In the genomic region with DNA sequence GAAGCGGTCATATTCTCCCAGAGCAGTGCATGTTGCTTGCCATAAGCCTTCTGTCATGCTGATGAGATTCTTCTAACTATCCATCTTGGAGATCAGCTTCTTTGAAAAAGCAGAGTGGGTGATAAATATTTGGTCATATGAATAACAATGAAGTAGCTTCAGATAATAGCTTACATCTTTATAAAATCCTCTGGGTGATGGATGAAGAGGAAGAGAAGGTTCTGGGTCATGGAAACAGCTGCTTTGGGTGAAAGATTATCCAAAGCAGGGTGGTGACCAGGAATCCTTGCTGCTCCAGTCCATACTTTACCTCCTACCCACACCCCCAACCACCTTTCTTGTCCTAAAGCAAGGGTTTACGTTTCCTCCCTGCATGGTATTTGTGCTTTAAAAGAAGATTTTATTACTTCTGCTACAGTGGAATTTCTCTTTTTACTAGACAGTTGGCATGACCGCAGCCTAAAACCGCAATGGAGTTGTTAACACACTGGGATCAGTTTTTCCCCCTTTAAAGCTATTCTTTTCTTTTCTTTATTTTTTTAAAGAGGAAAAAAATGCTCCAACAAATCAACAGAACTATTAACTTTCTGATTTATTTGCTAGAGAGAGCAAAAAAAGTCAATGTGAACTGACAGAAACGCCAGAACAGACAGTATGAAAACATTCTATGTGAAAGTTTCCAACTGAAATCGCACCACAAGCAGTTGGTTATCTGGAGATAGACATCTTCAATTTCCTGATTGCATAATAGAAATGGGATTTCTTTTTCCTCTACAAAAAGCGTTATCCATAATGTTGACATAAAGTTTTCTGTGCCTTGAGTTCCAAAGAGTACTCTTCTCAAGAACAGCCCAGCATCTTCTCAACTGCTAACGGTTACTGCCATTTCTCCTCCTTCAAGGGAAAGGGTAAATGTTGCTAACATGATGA, we compare ENCODE assay signal across 19 cellular contexts.
DNase-seq lines count a peak whose midpoint lies in the region; ATAC-seq and TF ChIP-seq lines count a peak whose summit lies in the region.
"Had no signal": no experiment of that assay in that cellular context is flagged by ENCODE, and none has a peak within 500 bp of the region (broad histone marks: within the 10 kb centered on the region; RNA-seq: fewer than 3 reads in every experiment).

No MANE protein-coding gene starts in this region.

- ATAC-seq in HG02571 (IDR thresholded peaks at IDR 0.05; ENCODE audit: unreplicated experiment) (no peak), HG02852 (IDR thresholded peaks at IDR 0.05; ENCODE audit: unreplicated experiment) (no peak), HG03378 (IDR thresholded peaks at IDR 0.05; ENCODE audit: unreplicated experiment) (no peak)
- ATAC-seq: esophagus mucosa had no signal

- H3K27ac ChIP-seq in HUES48 (ENCODE audit: low read depth, low read length) (peak overlapping the region; percentile 92), ectodermal cell (ENCODE audit: insufficient read depth, low read depth, low read length, poor library complexity, severe bottlenecking) (peak overlapping the region; percentile 79)
- H3K27ac ChIP-seq: colonic mucosa, neutrophil, skin epidermis had no signal

- peaks cover 59% of the 10 kb centered on the region for H3K4me1 ChIP-seq in HUES48 (ENCODE audit: control insufficient read depth, insufficient read depth, low read length)
- no peaks in the 10 kb centered on the region for H3K4me1 ChIP-seq in NT2/D1 (ENCODE audit: insufficient read depth, insufficient read length)
- peaks cover 37% of the 10 kb centered on the region for H3K4me1 ChIP-seq in ectodermal cell (ENCODE audit: control insufficient read depth, insufficient read depth, low read length)
- H3K4me1 ChIP-seq: colonic mucosa had no signal

- DNase-seq in NT2/D1 (ENCODE audit: low read depth, low spot score) = peak; percentile 46
- DNase-seq in osteocyte (ENCODE audit: extremely low spot score, unreplicated experiment) = no peak
- no peak for DNase-seq in progenitor cell of endocrine pancreas (ENCODE audit: low spot score, unreplicated experiment)
- DNase-seq: activated CD4-positive, alpha-beta T cell treated with anti-CD3 and anti-CD28 coated beads for 1 hour; activated T-cell treated with anti-CD3 and anti-CD28 coated beads, Interleukin-2, amount 50 U/mL, for 1 hour; amniotic stem cell; colonic mucosa; hypothalamus; MG63 had no signal

- H3K36me3 ChIP-seq in HUES48 (ENCODE audit: control insufficient read depth, insufficient read depth, low read length) (no peaks in the 10 kb centered on the region), NT2/D1 (ENCODE audit: insufficient read depth, insufficient read length, low read length) (no peaks in the 10 kb centered on the region), ectodermal cell (ENCODE audit: control insufficient read depth, insufficient read depth, low read length) (no peaks in the 10 kb centered on the region)
- H3K36me3 ChIP-seq: colonic mucosa, neutrophil had no signal

- H3K4me1 Mint-ChIP-seq in osteocyte (ENCODE audit: unreplicated experiment) (peaks cover 15% of the 10 kb centered on the region), progenitor cell of endocrine pancreas (ENCODE audit: low read depth) (peaks cover 1% of the 10 kb centered on the region)

- H3K27me3 ChIP-seq in HUES48 (ENCODE audit: control insufficient read depth, insufficient read depth, low read length) (peaks cover 5% of the 10 kb centered on the region), NT2/D1 (ENCODE audit: insufficient read depth, insufficient read length) (no peaks in the 10 kb centered on the region), ectodermal cell (ENCODE audit: control insufficient read depth, insufficient read depth, low read length, poor library complexity, severe bottlenecking) (peaks cover 3% of the 10 kb centered on the region)
- H3K27me3 ChIP-seq: colonic mucosa, MG63, neutrophil had no signal

- no peaks in the 10 kb centered on the region for H3K9me3 Mint-ChIP-seq in osteocyte (ENCODE audit: unreplicated experiment)
- no peaks in the 10 kb centered on the region for H3K9me3 Mint-ChIP-seq in progenitor cell of endocrine pancreas (ENCODE audit: low read depth)
- H3K9me3 Mint-ChIP-seq: stimulated activated naive CD8-positive, alpha-beta T cell treated with anti-CD3 and anti-CD28 coated beads, Interleukin-15, Interleukin-2, amounts not matched to agents 100 ng/mL and 50 ng/mL, for 24 hours had no signal

- H3K9me3 ChIP-seq in HUES48 (ENCODE audit: control insufficient read depth, insufficient read depth, low read length) (no peaks in the 10 kb centered on the region), NT2/D1 (ENCODE audit: insufficient read depth, low read length) (no peaks in the 10 kb centered on the region), ectodermal cell (ENCODE audit: control insufficient read depth, low read length) (no peaks in the 10 kb centered on the region)
- H3K9me3 ChIP-seq: colonic mucosa, neutrophil had no signal

- TF ChIP-seq CTCF in osteocyte (IDR thresholded peaks at IDR 0.05) (no peak), progenitor cell of endocrine pancreas (IDR thresholded peaks at IDR 0.05; ENCODE audit: unreplicated experiment) (no peak)

- H3K27ac Mint-ChIP-seq in osteocyte (ENCODE audit: unreplicated experiment) (peak overlapping the region; percentile 23), progenitor cell of endocrine pancreas (no peak overlapping the region)
- H3K27ac Mint-ChIP-seq: stimulated activated naive CD8-positive, alpha-beta T cell treated with anti-CD3 and anti-CD28 coated beads, Interleukin-15, Interleukin-2, amounts not matched to agents 100 ng/mL and 50 ng/mL, for 24 hours had no signal

- H3K9ac ChIP-seq in HUES48 (ENCODE audit: low read depth, low read length) (no peak overlapping the region), NT2/D1 (ENCODE audit: insufficient read length, low read depth) (no peak overlapping the region)

- H3K4me3 Mint-ChIP-seq in osteocyte (ENCODE audit: unreplicated experiment) = no peak overlapping the region
- no peak overlapping the region for H3K4me3 Mint-ChIP-seq in progenitor cell of endocrine pancreas (ENCODE audit: low read depth)
- H3K4me3 Mint-ChIP-seq: stimulated activated naive CD8-positive, alpha-beta T cell treated with anti-CD3 and anti-CD28 coated beads, Interleukin-15, Interleukin-2, amounts not matched to agents 100 ng/mL and 50 ng/mL, for 24 hours had no signal

- H3K4me3 ChIP-seq in HUES48 (ENCODE audit: low read depth, low read length) (no peak overlapping the region), NT2/D1 (ENCODE audit: insufficient read length, low read depth) (no peak overlapping the region), ectodermal cell (ENCODE audit: insufficient read depth, low read depth, low read length) (no peak overlapping the region)
- H3K4me3 ChIP-seq: colonic mucosa, lung, MG63, skin epidermis had no signal

- H3K27me3 Mint-ChIP-seq in osteocyte (ENCODE audit: unreplicated experiment) (no peaks in the 10 kb centered on the region), progenitor cell of endocrine pancreas (no peaks in the 10 kb centered on the region)
- H3K27me3 Mint-ChIP-seq: stimulated activated naive CD8-positive, alpha-beta T cell treated with anti-CD3 and anti-CD28 coated beads, Interleukin-15, Interleukin-2, amounts not matched to agents 100 ng/mL and 50 ng/mL, for 24 hours had no signal

- WGBS in ectodermal cell, 2 experiments = 49 to 50% methylated on average over 7 to 8 of the region's 8 CpGs

- H3K36me3 Mint-ChIP-seq in osteocyte (ENCODE audit: unreplicated experiment) (no peaks in the 10 kb centered on the region), progenitor cell of endocrine pancreas (ENCODE audit: insufficient read depth) (no peaks in the 10 kb centered on the region)
